ENCODE assay signal across 9 cellular contexts in genomic region chr2:5501807-5502206, GRCh38.
"Had no signal": no experiment of that assay in that cellular context is flagged by ENCODE, and none has a peak within 500 bp of the region (broad histone marks: within the 10 kb centered on the region; RNA-seq: fewer than 3 reads in every experiment).

No MANE protein-coding gene starts in this region.

- ATAC-seq: HCT116, HepG2 had no signal

- DNase-seq: GM23248, GOT3, H7, HFFc6, KBM-7 had no signal

- H3K4me1 ChIP-seq: HAP-1 had no signal

- H3K36me3 ChIP-seq: HAP-1 had no signal

- H3K27ac ChIP-seq: GM23248, HL-60 had no signal

- H3K4me3 ChIP-seq: GM23248, HAP-1 had no signal

- H3K9me3 ChIP-seq: HAP-1 had no signal
